ENCODE assay signal across 13 cellular contexts in genomic region chr10:79105164-79105739, GRCh38. TPM values are rescaled to one million over a fixed set of nuclear protein-coding genes. Genes with fewer than 3 reads are reported as not detected.
DNase-seq lines count a peak whose midpoint lies in the region; ATAC-seq and TF ChIP-seq lines count a peak whose summit lies in the region.
"Had no signal": no experiment of that assay in that cellular context is flagged by ENCODE, and none has a peak within 500 bp of the region (broad histone marks: within the 10 kb centered on the region; RNA-seq: fewer than 3 reads in every experiment).

No MANE protein-coding gene starts in this region.

- ATAC-seq in right lobe of liver (peak in 3 of 4 donors; percentile 44 to 66 (median 58)), GM18861 (IDR thresholded peaks at IDR 0.05; ENCODE audit: unreplicated experiment) (no peak)
- ATAC-seq: stimulated activated naive CD8-positive, alpha-beta T cell treated with anti-CD3 and anti-CD28 coated beads, Interleukin-15, Interleukin-2, amounts not matched to agents 100 U/mL and 50 U/mL, for 24 hours had no signal

- no peaks in the 10 kb centered on the region for H3K9me3 ChIP-seq in right lobe of liver
- no peaks in the 10 kb centered on the region for H3K9me3 ChIP-seq in tibial nerve
- H3K9me3 ChIP-seq: pancreas had no signal

- H3K36me3 ChIP-seq in right lobe of liver (no peaks in the 10 kb centered on the region), tibial nerve (no peaks in the 10 kb centered on the region)
- H3K36me3 ChIP-seq: pancreas had no signal

- no peak for TF ChIP-seq EP300 in tibial nerve (IDR thresholded peaks at IDR 0.05)

- in situ Hi-C loops in astrocyte of the cerebellum (cut with HindIII; ENCODE audit: low sequenced_read_pairs) = no loop called here

- no peaks in the 10 kb centered on the region for H3K27me3 ChIP-seq in right lobe of liver
- H3K27me3 ChIP-seq in tibial nerve = no peaks in the 10 kb centered on the region
- H3K27me3 ChIP-seq: pancreas had no signal

- H3K4me1 ChIP-seq in right lobe of liver (peaks cover 0 to 40% (median 12%) of the 10 kb centered on the region in 4 donors), tibial nerve (peaks cover 5 to 100% (median 46%) of the 10 kb centered on the region in 4 donors)

- intact Hi-C loops in right lobe of liver (cut with DNase I) = no loop called here

- DNase-seq in NCI-H345 (lab: John Stamatoyannopoulos, UW) = peak; percentile 7
- no peak for DNase-seq in NCI-H345 treated with DMSO at 0.1 percent for 48 hours (lab: John Stamatoyannopoulos, UW; ENCODE audit: unreplicated experiment)
- no peak for DNase-seq in astrocyte of the cerebellum (ENCODE audit: low read depth)
- DNase-seq in right lobe of liver = no peak
- no peak for DNase-seq in tibial nerve (ENCODE audit: low spot score in 2 of 2)
- DNase-seq in SIG-M5 (lab: John Stamatoyannopoulos, UW) = no peak
- DNase-seq in NCI-H2029 treated with DMSO at 0.1 percent for 48 hours (lab: John Stamatoyannopoulos, UW) = no peak
- DNase-seq: activated CD4-positive, alpha-beta T cell treated with anti-CD3 and anti-CD28 coated beads, Interleukin-2, amount 10 ng/mL, durations not matched to agents 24 days and 14 days; islet precursor cell; stimulated activated CD4-positive, alpha-beta T cell treated with anti-CD3 and anti-CD28 coated beads, Interleukin-2, amount 100 ng/mL, for 48 hours; stimulated activated naive CD8-positive, alpha-beta T cell treated with anti-CD3 and anti-CD28 coated beads, Interleukin-15, Interleukin-2, amounts not matched to agents 100 U/mL and 50 U/mL, for 24 hours had no signal

- WGBS in right lobe of liver (ENCODE audit: insufficient coverage, low coverage, low lambda C conversion rate, missing lambda C conversion rate) = 18% methylated on average over 4 of the region's 10 CpGs
- 59 to 67% methylated on average over 10 of the region's 10 CpGs for WGBS in tibial nerve, 2 donors

- peak; percentile 22 for TF ChIP-seq CTCF in astrocyte of the cerebellum (IDR thresholded peaks at IDR 0.05; ENCODE audit: low read depth, low read length, missing control alignments)
- TF ChIP-seq CTCF in right lobe of liver (IDR thresholded peaks at IDR 0.05) = peak in 3 of 4 donors; percentile 18 to 23 (median 21)
- TF ChIP-seq CTCF in tibial nerve (IDR thresholded peaks at IDR 0.05) = peak in 1 of 5 experiments; percentile 27

- H3K27ac ChIP-seq in right lobe of liver = peak overlapping the region in 2 of 3 donors; percentile 20 to 38
- H3K27ac ChIP-seq in tibial nerve = peak overlapping the region; percentile 13 to 92 (median 62)

- TF ChIP-seq POLR2A in right lobe of liver (IDR thresholded peaks at IDR 0.05) = no peak
- TF ChIP-seq POLR2A in tibial nerve (IDR thresholded peaks at IDR 0.05) = no peak

- H3K4me3 ChIP-seq in astrocyte of the cerebellum (ENCODE audit: low read depth, low read length) = no peak overlapping the region
- no peak overlapping the region for H3K4me3 ChIP-seq in right lobe of liver
- no peak overlapping the region for H3K4me3 ChIP-seq in tibial nerve
- H3K4me3 ChIP-seq: pancreas had no signal

RNA-seq across cellular contexts. Expression of gene ZMIZ1, which starts 36.5 kb away (rescaled TPM):
- 10 to 100 TPM in 5 of 6 experiments, 1 to 10 TPM in 1; 9.9 to 22.8 (median 12.3) TPM for total RNA-seq in right lobe of liver
- 10 to 100 TPM; 65.5 to 88.2 (median 69.3) TPM for total RNA-seq in tibial nerve
